1 cellular context compared by ENCODE assay signal in genomic region chr16:15847621-15848175, GRCh38.
TF ChIP-seq lines count a peak whose summit lies in the region.

No MANE protein-coding gene starts in this region.

TF ChIP-seq in HepG2, 621 proteins besides CTCF, POLR2A, EP300 and RAD21:
- TF ChIP-seq FOXO4 (CRISPR knock-in tag; conservative IDR thresholded peaks at IDR 0.05) (0 out of 2 replicates have a peak, but pooled peaks have one; percentile 9), ZNF597 (CRISPR knock-in tag; IDR thresholded peaks at IDR 0.05) (no peak), CENPT (CRISPR knock-in tag; IDR thresholded peaks at IDR 0.05; ENCODE audit: low read depth) (no peak), ZNF772 (CRISPR knock-in tag; IDR thresholded peaks at IDR 0.05) (no peak), ZNF670 (CRISPR knock-in tag; IDR thresholded peaks at IDR 0.05; ENCODE audit: borderline replicate concordance) (0 out of 2 replicates have a peak, but pooled peaks have one; percentile 26)
TF ChIP-seq in HepG2: peak in this region for 2.
